ENCODE assay signal across 14 cellular contexts in the genomic region with DNA sequence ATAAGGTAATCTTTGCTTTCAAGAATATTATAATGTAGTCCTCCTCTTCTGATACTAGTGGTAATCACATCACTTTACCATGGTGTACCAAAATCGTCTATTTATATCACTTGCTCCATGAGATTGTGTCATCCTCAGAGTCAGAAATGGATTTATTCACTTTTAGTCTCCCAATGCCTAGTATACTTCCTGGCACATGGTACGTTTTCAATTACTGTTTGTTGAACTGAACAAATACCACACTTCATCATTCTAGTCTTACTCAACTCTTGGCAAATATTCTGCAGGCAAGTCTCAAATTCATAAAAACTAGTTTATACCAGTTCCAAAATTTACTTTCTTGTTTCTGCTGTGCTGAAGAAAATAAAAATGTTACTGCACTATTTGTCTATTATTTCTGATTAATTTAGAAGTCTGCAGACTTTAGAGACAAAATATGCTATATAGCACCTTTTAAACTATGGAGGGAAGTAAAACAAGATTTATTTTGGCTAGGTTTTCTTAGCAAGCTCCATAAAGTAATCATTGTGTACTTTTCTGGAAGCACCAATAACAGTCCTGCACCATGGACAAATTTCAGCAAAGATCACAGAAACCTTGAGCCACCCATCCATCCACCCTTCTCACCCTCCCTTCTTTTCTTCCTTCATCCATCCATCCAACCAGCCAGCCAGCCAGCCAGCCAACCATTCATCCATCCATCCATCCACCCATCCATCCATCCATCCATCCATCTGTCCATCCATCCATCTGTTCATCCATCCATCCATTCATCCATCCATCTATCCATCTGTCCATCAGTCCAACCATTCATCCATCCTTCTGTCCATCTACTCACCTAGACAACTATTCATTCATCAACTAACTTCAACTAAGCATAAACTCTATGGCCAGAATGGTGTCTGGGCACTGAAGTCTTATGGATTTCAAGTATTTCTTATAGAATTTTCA.
DNase-seq lines count a peak whose midpoint lies in the region; ATAC-seq and TF ChIP-seq lines count a peak whose summit lies in the region.
"Had no signal": no experiment of that assay in that cellular context is flagged by ENCODE, and none has a peak within 500 bp of the region (broad histone marks: within the 10 kb centered on the region; RNA-seq: fewer than 3 reads in every experiment).

No MANE protein-coding gene starts in this region.

- peaks cover 37% of the 10 kb centered on the region for H3K27me3 Mint-ChIP-seq in T-helper 17 cell

- H3K9me3 ChIP-seq in mucosa of descending colon (no peaks in the 10 kb centered on the region), T-helper 17 cell (ENCODE audit: control insufficient read depth, low read length, poor library complexity, severe bottlenecking) (no peaks in the 10 kb centered on the region)

- H3K4me3 ChIP-seq in BJ (ENCODE audit: low read depth, low read length) (no peak overlapping the region), mucosa of descending colon (no peak overlapping the region)

- DNase-seq in BJ (ENCODE audit: low read depth) (peak; percentile 86), NCI-H446 treated with DMSO at 0.1 percent for 48 hours (lab: John Stamatoyannopoulos, UW) (peak; percentile 74), epithelial cell of prostate (ENCODE audit: low read depth, low spot score) (peak; percentile 39), mucosa of descending colon (no peak), NCI-H524 treated with DMSO at 0.1 percent for 48 hours (lab: John Stamatoyannopoulos, UW) (no peak), DMS79 treated with DMSO at 0.1 percent for 48 hours (lab: John Stamatoyannopoulos, UW) (no peak), T-helper 17 cell (no peak)
- DNase-seq: activated CD4-positive, CD25-positive, alpha-beta regulatory T cell treated with anti-CD3 and anti-CD28 coated beads, Interleukin-2, amount 50 U/mL, for 72 hours; CD4-positive, CD25-positive, alpha-beta regulatory T cell; central memory CD4-positive, alpha-beta T cell; left colon; NCI-H526 treated with DMSO at 0.1 percent for 48 hours had no signal

- no peak overlapping the region for H3K4me3 Mint-ChIP-seq in T-helper 17 cell
- H3K4me3 Mint-ChIP-seq: CD4-positive, CD25-positive, alpha-beta regulatory T cell; stimulated activated effector memory CD8-positive, alpha-beta T cell treated with anti-CD3 and anti-CD28 coated beads, Interleukin-12 subunit alpha, Interleukin-12 subunit beta, amount 100 ng/mL, for 72 hours had no signal

- no peak overlapping the region for H3K27ac ChIP-seq in epithelial cell of prostate

- intact Hi-C loops in mucosa of descending colon (cut with DNase I, micrococcal nuclease): no loop called here

- TF ChIP-seq CTCF in BJ (IDR thresholded peaks at IDR 0.05; ENCODE audit: insufficient read depth, low read depth, low read length) (no peak), mucosa of descending colon (IDR thresholded peaks at IDR 0.05) (no peak)

- CTCF ChIA-PET in BJ (lab: Yijun Ruan, JAX): interaction anchor here (2.1 to 3.5 kb wide), 2 partner anchors 12 to 13 kb away, joined by 7 to 15 read pairs; no protein-coding TSS in a partner anchor

- ATAC-seq in mucosa of descending colon (peak; percentile 34), HG02610 (IDR thresholded peaks at IDR 0.05; ENCODE audit: unreplicated experiment) (no peak), T-helper 17 cell (no peak)
- ATAC-seq: left colon; stimulated activated effector memory CD8-positive, alpha-beta T cell treated with anti-CD3 and anti-CD28 coated beads, Interleukin-12 subunit alpha, Interleukin-12 subunit beta, amount 100 ng/mL, for 72 hours had no signal

- no peaks in the 10 kb centered on the region for H3K4me1 ChIP-seq in mucosa of descending colon (ENCODE audit: low read depth)

- H3K27me3 ChIP-seq in BJ (ENCODE audit: control insufficient read depth, insufficient read depth, low read length): no peaks in the 10 kb centered on the region

- POLR2A ChIA-PET in BJ (lab: Charles Lee): no interaction called here

- peaks cover 7% of the 10 kb centered on the region for H3K36me3 Mint-ChIP-seq in T-helper 17 cell (ENCODE audit: low read depth)
- H3K36me3 Mint-ChIP-seq: CD4-positive, CD25-positive, alpha-beta regulatory T cell; stimulated activated effector memory CD8-positive, alpha-beta T cell treated with anti-CD3 and anti-CD28 coated beads, Interleukin-12 subunit alpha, Interleukin-12 subunit beta, amount 100 ng/mL, for 72 hours had no signal

- H3K4me1 Mint-ChIP-seq in T-helper 17 cell: no peaks in the 10 kb centered on the region
- H3K4me1 Mint-ChIP-seq: CD4-positive, CD25-positive, alpha-beta regulatory T cell; stimulated activated effector memory CD8-positive, alpha-beta T cell treated with anti-CD3 and anti-CD28 coated beads, Interleukin-12 subunit alpha, Interleukin-12 subunit beta, amount 100 ng/mL, for 72 hours had no signal

- H3K27ac Mint-ChIP-seq in T-helper 17 cell: no peak overlapping the region
- H3K27ac Mint-ChIP-seq: CD4-positive, CD25-positive, alpha-beta regulatory T cell; stimulated activated effector memory CD8-positive, alpha-beta T cell treated with anti-CD3 and anti-CD28 coated beads, Interleukin-12 subunit alpha, Interleukin-12 subunit beta, amount 100 ng/mL, for 72 hours had no signal

- H3K36me3 ChIP-seq in BJ (ENCODE audit: control insufficient read depth, insufficient read depth, low read length) (no peaks in the 10 kb centered on the region), mucosa of descending colon (ENCODE audit: low read depth) (no peaks in the 10 kb centered on the region)

Comparison
In these comparisons a context has a peak if more than half of its experiments do, and no peak if none do; other contexts are left out.
1. DNase-seq: peak in BJ (single experiment), NCI-H446 treated with DMSO at 0.1 percent for 48 hours (single experiment) and epithelial cell of prostate (single experiment); none in mucosa of descending colon (0 of 3), NCI-H524 treated with DMSO at 0.1 percent for 48 hours (single experiment), DMS79 treated with DMSO at 0.1 percent for 48 hours (single experiment) and T-helper 17 cell (0 of 3).